ENCODE assay signal across 8 cellular contexts in genomic region chr1:175317309-175317708, GRCh38.
A peak's percentile ranks its signal among the peaks of the same experiment; 100 is the strongest.
DNase-seq lines count a peak whose midpoint lies in the region; ATAC-seq, FAIRE-seq and TF ChIP-seq lines count a peak whose summit lies in the region.
"Had no signal": no experiment of that assay in that cellular context is flagged by ENCODE, and none has a peak within 500 bp of the region (broad histone marks: within the 10 kb centered on the region; RNA-seq: fewer than 3 reads in every experiment).

No MANE protein-coding gene starts in this region.

- H3K4me2 ChIP-seq in H1 (ENCODE audit: insufficient read depth in 1 of 2, low read depth in 2 of 2, low read length in 2 of 2) (no peak overlapping the region), trophoblast cell (ENCODE audit: low read length) (no peak overlapping the region)

- H4K12ac ChIP-seq in trophoblast cell (ENCODE audit: low read depth, low read length) = no peak overlapping the region

- no peak overlapping the region for H2BK15ac ChIP-seq in H1 (ENCODE audit: low read length)

- no peak overlapping the region for H2AK5ac ChIP-seq in H1 (ENCODE audit: low read depth, low read length)
- no peak overlapping the region for H2AK5ac ChIP-seq in trophoblast cell (ENCODE audit: low read length)

- H3K18ac ChIP-seq in H1 (ENCODE audit: extremely low read depth, low read length) = no peak overlapping the region
- no peak overlapping the region for H3K18ac ChIP-seq in trophoblast cell (ENCODE audit: low read length)

- H3K23ac ChIP-seq in H1 (ENCODE audit: insufficient read length) (no peak overlapping the region), trophoblast cell (ENCODE audit: low read length) (no peak overlapping the region)

- TF ChIP-seq CTCF in GM12865 (IDR thresholded peaks at IDR 0.05; ENCODE audit: insufficient read depth, low read depth, low read length, missing control alignments) (peak; percentile 41), NB4 (IDR thresholded peaks at IDR 0.05; ENCODE audit: low read depth, low read length) (peak; percentile 54), H1 (IDR thresholded peaks at IDR 0.05; ENCODE audit: control extremely low read depth in 1 of 3, insufficient read depth in 1 of 3, low read depth in 1 of 3, low read length in 3 of 3) (peak in 2 of 3 experiments; percentile 41 to 64; a peak in 3 of 4 replicates)

- no peak overlapping the region for H2BK20ac ChIP-seq in H1 (ENCODE audit: low read length)

- H3K14ac ChIP-seq in H1 (ENCODE audit: insufficient read length) (no peak overlapping the region), trophoblast cell (ENCODE audit: low read length) (no peak overlapping the region)

- H2BK12ac ChIP-seq in H1 (ENCODE audit: low read depth, low read length) (no peak overlapping the region), trophoblast cell (ENCODE audit: low read length) (no peak overlapping the region)

- H3K4me1 ChIP-seq in H1 (replicated peaks in 1 of 4; ENCODE audit: control insufficient read depth in 3 of 4, insufficient read depth in 4 of 4, low read length in 3 of 4) (no peaks in the 10 kb centered on the region), trophoblast cell (ENCODE audit: control insufficient read depth in 1 of 2, insufficient read depth in 2 of 2, low read length in 2 of 2) (peaks cover 8 to 14% of the 10 kb centered on the region in 2 experiments)

- FAIRE-seq in H1 (lab: Jason Lieb, UNC) (peak; percentile 28), H54 (lab: Jason Lieb, UNC) (no peak)

- ATAC-seq in HG02938 (IDR thresholded peaks at IDR 0.05; ENCODE audit: unreplicated experiment) = no peak

- no peak overlapping the region for H3K56ac ChIP-seq in H1 (replicated peaks; ENCODE audit: insufficient read length, low read depth, low read length)

- H3K9me3 ChIP-seq in H1 (ENCODE audit: insufficient read depth in 2 of 2, low read depth in 1 of 2, low read length in 1 of 2) (no peaks in the 10 kb centered on the region), trophoblast cell (ENCODE audit: insufficient read depth, low read depth, low read length) (no peaks in the 10 kb centered on the region)

- TF ChIP-seq EP300 in H1 (IDR thresholded peaks at IDR 0.05; ENCODE audit: borderline replicate concordance in 1 of 2, low read depth in 2 of 2, low read length in 2 of 2) = no peak

- H3K27ac ChIP-seq in H1 (ENCODE audit: low read depth, low read length) (no peak overlapping the region), trophoblast cell (ENCODE audit: low read depth, low read length) (peak overlapping the region; percentile 19)

- no peak overlapping the region for H2BK120ac ChIP-seq in H1 (replicated peaks; ENCODE audit: low read depth, low read length)
- no peak overlapping the region for H2BK120ac ChIP-seq in trophoblast cell (ENCODE audit: insufficient read depth, low read length, poor library complexity)

- TF ChIP-seq RAD21 in H1 (IDR thresholded peaks at IDR 0.05 in 1 of 2, conservative IDR thresholded peaks at IDR 0.05 in 1 of 2; ENCODE audit: low read depth in 2 of 2, low read length in 2 of 2) = peak; percentile 23 to 44

- H3K36me3 ChIP-seq in H1 (ENCODE audit: control insufficient read depth in 2 of 4, insufficient read depth in 4 of 4, low read length in 3 of 4) (no peaks in the 10 kb centered on the region), trophoblast cell (ENCODE audit: control insufficient read depth in 1 of 2, insufficient read depth in 2 of 2, low read length in 2 of 2) (no peaks in the 10 kb centered on the region)

- CTCF ChIA-PET in H1 (lab: Charles Lee; ENCODE audit: partially characterized antibody) = interaction anchor here (0.6 to 12.9 kb wide), 74 partner anchors 9 to 1244 kb away, joined by 3 to 260 read pairs (median 5); no protein-coding TSS in a partner anchor

- H2AFZ ChIP-seq in H1 (ENCODE audit: low read length) = no peak overlapping the region
- H2AFZ ChIP-seq in trophoblast cell (ENCODE audit: insufficient read depth, low read length, poor library complexity) = no peak overlapping the region

- H4K91ac ChIP-seq in H1 (replicated peaks; ENCODE audit: insufficient read length, low read length) = no peak overlapping the region
- no peak overlapping the region for H4K91ac ChIP-seq in trophoblast cell (ENCODE audit: low read depth, low read length)

- H2BK5ac ChIP-seq in H1 (ENCODE audit: low read depth, low read length) (no peak overlapping the region), trophoblast cell (ENCODE audit: low read depth, low read length, poor library complexity) (no peak overlapping the region)

- H3K4me3 ChIP-seq in GM12865 (ENCODE audit: low read depth, low read length) (no peak overlapping the region), NB4 (ENCODE audit: low read depth, low read length) (no peak overlapping the region), H1 (ENCODE audit: extremely low read depth in 1 of 4, insufficient read depth in 2 of 4, low read depth in 3 of 4, low read length in 4 of 4) (no peak overlapping the region), trophoblast cell (ENCODE audit: low read depth, low read length) (no peak overlapping the region)

- H3K4ac ChIP-seq in H1 (replicated peaks; ENCODE audit: insufficient read length, low read depth, low read length) = no peak overlapping the region
- no peak overlapping the region for H3K4ac ChIP-seq in trophoblast cell (ENCODE audit: low read depth, low read length)

- TF ChIP-seq POLR2A in NB4 (IDR thresholded peaks at IDR 0.05; ENCODE audit: extremely low read depth, insufficient read length) (no peak), H1 (IDR thresholded peaks at IDR 0.05; ENCODE audit: control extremely low read depth in 1 of 2, low read depth in 2 of 2, low read length in 2 of 2) (no peak), H54 (IDR thresholded peaks at IDR 0.05; ENCODE audit: low read depth, low read length) (no peak)

- no peak overlapping the region for H4K8ac ChIP-seq in H1 (ENCODE audit: extremely low read depth, insufficient read depth, low read length)
- no peak overlapping the region for H4K8ac ChIP-seq in trophoblast cell (ENCODE audit: low read depth, low read length)

- POLR2A ChIA-PET in H1 (lab: Charles Lee; ENCODE audit: partially characterized antibody) = no interaction called here

- H3K23me2 ChIP-seq in H1 (ENCODE audit: low read depth, low read length) = peaks cover 2% of the 10 kb centered on the region; the same call in 1 of the 2 replicates

- H3K79me1 ChIP-seq in H1 (ENCODE audit: low read depth, low read length) (no peaks in the 10 kb centered on the region), trophoblast cell (ENCODE audit: low read length) (peaks cover 11% of the 10 kb centered on the region)

- DNase-seq in GM12865 (ENCODE audit: low read depth) (peak; percentile 40), NB4 (ENCODE audit: low read depth) (peak; percentile 27), H1 (ENCODE audit: low read depth in 1 of 2, low spot score in 2 of 2) (peak in 1 of 2 experiments; percentile 67), trophoblast cell (peak in 1 of 2 donors; percentile 38), occipital lobe (lab: John Stamatoyannopoulos, UW) (no peak), H54 (ENCODE audit: insufficient read length, low spot score) (no peak)
- DNase-seq: NCI-H1930 had no signal

- no peaks in the 10 kb centered on the region for H4K20me1 ChIP-seq in H1 (replicated peaks in 1 of 2; ENCODE audit: control insufficient read depth in 1 of 2, insufficient read depth in 2 of 2, low read length in 2 of 2)

- H3K27me3 ChIP-seq in H1 (replicated peaks in 1 of 4; ENCODE audit: control insufficient read depth in 3 of 4, extremely low read depth in 1 of 4, insufficient read depth in 3 of 4, low read length in 3 of 4) = no peaks in the 10 kb centered on the region
- H3K27me3 ChIP-seq in trophoblast cell (ENCODE audit: insufficient read depth, low read length) = no peaks in the 10 kb centered on the region

- H3K79me2 ChIP-seq in H1 (ENCODE audit: control insufficient read depth in 1 of 2, insufficient read depth in 2 of 2, low read length in 2 of 2) (no peaks in the 10 kb centered on the region), trophoblast cell (ENCODE audit: control insufficient read depth, insufficient read depth, low read length, poor library complexity) (no peaks in the 10 kb centered on the region)

- no peak overlapping the region for H4K5ac ChIP-seq in H1 (ENCODE audit: insufficient read length, low read depth, low read length)

- no peak overlapping the region for H3K9ac ChIP-seq in H1 (replicated peaks in 1 of 4; ENCODE audit: extremely low read depth in 1 of 4, low read depth in 3 of 4, low read length in 3 of 4)
- no peak overlapping the region for H3K9ac ChIP-seq in trophoblast cell (ENCODE audit: low read length)

TF ChIP-seq in H1, 55 proteins besides CTCF, POLR2A, EP300 and RAD21 (continues in another document):
- TF ChIP-seq TBP (IDR thresholded peaks at IDR 0.05; ENCODE audit: low read depth, low read length) = no peak
- no peak for TF ChIP-seq RNF2 (IDR thresholded peaks at IDR 0.05; ENCODE audit: borderline replicate concordance, low read depth, low read length, missing control alignments, poor library complexity, severe bottlenecking)
- TF ChIP-seq EZH2 (IDR thresholded peaks at IDR 0.05; ENCODE audit: low read depth, low read length, severe bottlenecking) = no peak
- TF ChIP-seq SP1 (IDR thresholded peaks at IDR 0.05; ENCODE audit: low read depth, low read length) = no peak
- no peak for TF ChIP-seq FOSL1 (IDR thresholded peaks at IDR 0.05; ENCODE audit: insufficient read depth, low read depth, low read length)
- TF ChIP-seq BCL11A (IDR thresholded peaks at IDR 0.05; ENCODE audit: low read depth in 2 of 2, low read length in 2 of 2) = no peak
- TF ChIP-seq JUND (IDR thresholded peaks at IDR 0.05; ENCODE audit: low read length) = no peak
- TF ChIP-seq TEAD4 (IDR thresholded peaks at IDR 0.05; ENCODE audit: low read depth, low read length) = no peak
- TF ChIP-seq ATF2 (IDR thresholded peaks at IDR 0.05; ENCODE audit: low read length) = no peak
- no peak for TF ChIP-seq PHF8 (conservative IDR thresholded peaks at IDR 0.05; ENCODE audit: low read depth, low read length)
- no peak for TF ChIP-seq CREB1 (IDR thresholded peaks at IDR 0.05)
- no peak for TF ChIP-seq YY1 (IDR thresholded peaks at IDR 0.05; ENCODE audit: low read depth, low read length)
- TF ChIP-seq SIN3A (conservative IDR thresholded peaks at IDR 0.05 in 1 of 2, IDR thresholded peaks at IDR 0.05 in 1 of 2; ENCODE audit: low read depth in 1 of 2, low read length in 2 of 2) = no peak
- TF ChIP-seq GTF2F1 (IDR thresholded peaks at IDR 0.05; ENCODE audit: borderline replicate concordance, low read depth, low read length) = no peak

Comparison
In these comparisons a context has a peak if more than half of its experiments do, and no peak if none do; other contexts are left out.
1. DNase-seq: peak in GM12865 (single experiment) and NB4 (single experiment); none in occipital lobe (single experiment) and H54 (single experiment).
2. Peak in every context shown above with its lines, with median percentiles within 50 percentile points of each other: CTCF ChIP-seq.